Comparison of ENCODE assay signal across 9 cellular contexts in the genomic region with DNA sequence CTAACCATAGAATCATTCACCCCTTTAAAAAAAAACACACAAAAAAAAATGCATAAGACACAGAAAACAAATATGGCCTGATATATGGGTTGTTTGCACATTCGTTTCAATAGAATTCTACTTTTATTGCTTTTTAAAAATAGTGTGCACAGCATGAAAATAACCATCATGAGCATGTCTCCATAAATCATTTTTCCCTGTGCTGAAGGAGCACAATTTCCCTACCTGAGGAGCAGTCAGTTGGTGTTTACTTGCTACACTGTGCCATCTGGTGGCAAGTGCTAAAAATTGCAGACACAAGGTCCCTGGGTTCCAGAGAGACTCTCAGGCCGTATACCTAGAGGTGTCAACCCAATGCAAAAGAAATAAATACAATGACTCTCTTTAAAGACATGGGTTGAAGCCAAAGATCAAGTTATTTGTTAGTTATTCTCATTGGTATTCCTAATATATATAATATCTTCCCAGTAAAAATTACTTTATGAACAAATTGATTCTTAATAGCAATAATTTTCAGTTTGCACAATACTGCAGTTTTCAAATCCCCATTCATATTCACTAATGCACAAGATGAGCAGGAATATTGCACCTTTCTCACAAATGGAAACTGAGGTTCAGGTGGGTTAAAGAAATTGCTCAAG.
A peak's percentile ranks its signal among the peaks of the same experiment; 100 is the strongest.
DNase-seq lines count a peak whose midpoint lies in the region; ATAC-seq, FAIRE-seq and TF ChIP-seq lines count a peak whose summit lies in the region.
"Had no signal": no experiment of that assay in that cellular context is flagged by ENCODE, and none has a peak within 500 bp of the region (broad histone marks: within the 10 kb centered on the region; RNA-seq: fewer than 3 reads in every experiment).

No MANE protein-coding gene starts in this region.

- H3K27me3 ChIP-seq in K562 (ENCODE audit: control insufficient read depth in 2 of 2, insufficient read depth in 2 of 2, low read length in 2 of 2): no peaks in the 10 kb centered on the region
- H3K27me3 ChIP-seq in liver (ENCODE audit: control insufficient read depth in 4 of 4, insufficient read depth in 4 of 4, low read length in 3 of 4): no peaks in the 10 kb centered on the region

- no peak for TF ChIP-seq EP300 in K562 (IDR thresholded peaks at IDR 0.05; ENCODE audit: low read length)

- H3K79me2 ChIP-seq in K562 (ENCODE audit: control insufficient read depth, insufficient read depth, low read length): no peaks in the 10 kb centered on the region

- H4K20me1 ChIP-seq in K562 (replicated peaks; ENCODE audit: control insufficient read depth, insufficient read depth, low read length): no peaks in the 10 kb centered on the region

- peak; percentile 65 for DNase-seq in D341Med (ENCODE audit: low spot score)
- peak; percentile 31 for DNase-seq in NCI-H2171 treated with DMSO at 0.1 percent for 48 hours (lab: John Stamatoyannopoulos, UW)
- peak; percentile 6 to 45 (median 24) for DNase-seq in K562 (ENCODE audit: extremely low read depth in 1 of 4, low spot score in 3 of 4)
- DNase-seq in putamen (ENCODE audit: low spot score): no peak
- no peak for DNase-seq in NCI-H524 treated with DMSO at 0.1 percent for 48 hours (lab: John Stamatoyannopoulos, UW)

- 0% methylated on average over 2 of the region's 2 CpGs for WGBS in K562 (ENCODE audit: insufficient coverage, low coverage, missing lambda C conversion rate)
- 30% methylated on average over 2 of the region's 2 CpGs for WGBS in liver

- H3K4me3 ChIP-seq in K562 (no peak overlapping the region), liver (ENCODE audit: low read depth in 1 of 3, low read length in 3 of 3) (no peak overlapping the region)

- no peak overlapping the region for H2AFZ ChIP-seq in K562 (ENCODE audit: low read depth, low read length)

- no peak overlapping the region for H3K9ac ChIP-seq in K562 (ENCODE audit: insufficient read depth in 1 of 2, low read depth in 2 of 2, low read length in 2 of 2)
- no peak overlapping the region for H3K9ac ChIP-seq in liver (ENCODE audit: low read depth in 1 of 2, low read length in 2 of 2)

- intact Hi-C loops in K562 (cut with micrococcal nuclease): loop anchor here (5.0 kb wide), 1 partner anchor 1282 kb away; no protein-coding TSS in a partner anchor

- H3K27ac ChIP-seq in K562 (ENCODE audit: extremely low read depth, low read depth, low read length) (no peak overlapping the region), liver (ENCODE audit: low read depth in 1 of 2, low read length in 2 of 2) (no peak overlapping the region)

- no peak for FAIRE-seq in K562 (lab: Jason Lieb, UNC)

- no peaks in the 10 kb centered on the region for H3K9me1 ChIP-seq in K562 (ENCODE audit: control insufficient read depth, insufficient read depth, low read length)

- H3K9me3 ChIP-seq in K562 (replicated peaks; ENCODE audit: control insufficient read depth, insufficient read depth, low read depth, low read length) (no peaks in the 10 kb centered on the region), liver (ENCODE audit: control insufficient read depth in 4 of 4, low read length in 3 of 4) (no peaks in the 10 kb centered on the region)

- POLR2A ChIA-PET in K562 (lab: Yijun Ruan, JAX): no interaction called here

- CTCF ChIA-PET in K562 (lab: Yijun Ruan, JAX; ENCODE audit: low intra/inter-chr PET ratio): no interaction called here

- no peak overlapping the region for H3K4me2 ChIP-seq in K562 (ENCODE audit: insufficient read depth, low read length)

- TF ChIP-seq POLR2A in K562 (conservative IDR thresholded peaks at IDR 0.05): no peak

- in situ Hi-C loops in K562 (cut with MboI): no loop called here

- peak; percentile 84 for ATAC-seq in GM18858 (IDR thresholded peaks at IDR 0.05; ENCODE audit: unreplicated experiment)
- peak; percentile 84 for ATAC-seq in HG02970 (IDR thresholded peaks at IDR 0.05; ENCODE audit: low FRiP score, unreplicated experiment)
- ATAC-seq in K562: peak; percentile 68; the same call in 2 of the 3 replicates
- ATAC-seq: activated naive CD4-positive, alpha-beta T cell treated with anti-CD3 and anti-CD28 coated beads, Interleukin-2, amount 50 U/mL, for 72 hours had no signal

- TF ChIP-seq CTCF in K562 (IDR thresholded peaks at IDR 0.05 in 2 of 3, conservative IDR thresholded peaks at IDR 0.05 in 1 of 3; ENCODE audit: insufficient read depth in 2 of 3, low read depth in 1 of 3, low read length in 3 of 3) (peak; percentile 30 to 53 (median 51); a peak in 4 of 6 replicates), liver (IDR thresholded peaks at IDR 0.05; ENCODE audit: low read depth, low read length, missing input control) (peak; percentile 69)

- no TSS peak for BruUV-seq in K562 (replicated peaks; lab: Mats Ljungman, UMichigan)

- TF ChIP-seq RAD21 in K562 (CRISPR knock-in tag; conservative IDR thresholded peaks at IDR 0.05 in 1 of 2, IDR thresholded peaks at IDR 0.05 in 1 of 2): peak; percentile 37 to 59
- peak; percentile 86 to 91 for TF ChIP-seq RAD21 in liver (IDR thresholded peaks at IDR 0.05)

- H3K36me3 ChIP-seq in K562 (ENCODE audit: control insufficient read depth, insufficient read depth, low read length) (no peaks in the 10 kb centered on the region), liver (ENCODE audit: control insufficient read depth in 4 of 4, insufficient read depth in 3 of 4, low read depth in 1 of 4, low read length in 3 of 4) (no peaks in the 10 kb centered on the region)

- H3K4me1 ChIP-seq in K562 (replicated peaks in 1 of 2; ENCODE audit: control insufficient read depth in 2 of 2, insufficient read depth in 2 of 2, low read length in 2 of 2) (no peaks in the 10 kb centered on the region), liver (ENCODE audit: control insufficient read depth in 4 of 4, insufficient read depth in 4 of 4, low read length in 3 of 4) (no peaks in the 10 kb centered on the region)

TF ChIP-seq in K562, 482 proteins besides CTCF, POLR2A, EP300 and RAD21 (continues in another document):
- TF ChIP-seq SMAD3 (CRISPR knock-in tag; conservative IDR thresholded peaks at IDR 0.05) (no peak), IRF2 (CRISPR knock-in tag; IDR thresholded peaks at IDR 0.05) (no peak), LEF1 (IDR thresholded peaks at IDR 0.05) (no peak)
- TF ChIP-seq, protein P1, sequence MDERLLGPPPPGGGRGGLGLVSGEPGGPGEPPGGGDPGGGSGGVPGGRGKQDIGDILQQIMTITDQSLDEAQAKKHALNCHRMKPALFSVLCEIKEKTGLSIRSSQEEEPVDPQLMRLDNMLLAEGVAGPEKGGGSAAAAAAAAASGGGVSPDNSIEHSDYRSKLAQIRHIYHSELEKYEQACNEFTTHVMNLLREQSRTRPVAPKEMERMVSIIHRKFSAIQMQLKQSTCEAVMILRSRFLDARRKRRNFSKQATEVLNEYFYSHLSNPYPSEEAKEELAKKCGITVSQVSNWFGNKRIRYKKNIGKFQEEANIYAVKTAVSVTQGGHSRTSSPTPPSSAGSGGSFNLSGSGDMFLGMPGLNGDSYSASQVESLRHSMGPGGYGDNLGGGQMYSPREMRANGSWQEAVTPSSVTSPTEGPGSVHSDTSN (CRISPR knock-in tag; IDR thresholded peaks at IDR 0.05; ENCODE audit: low read depth): no peak
- TF ChIP-seq, protein P1 (tag; conservative IDR thresholded peaks at IDR 0.05; ENCODE audit: low read depth): 0 out of 2 replicates have a peak, but pooled peaks have one; percentile 38

TF ChIP-seq in liver, 16 proteins besides CTCF, POLR2A, EP300 and RAD21:
- TF ChIP-seq, protein P2, sequence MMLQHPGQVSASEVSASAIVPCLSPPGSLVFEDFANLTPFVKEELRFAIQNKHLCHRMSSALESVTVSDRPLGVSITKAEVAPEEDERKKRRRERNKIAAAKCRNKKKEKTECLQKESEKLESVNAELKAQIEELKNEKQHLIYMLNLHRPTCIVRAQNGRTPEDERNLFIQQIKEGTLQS (IDR thresholded peaks at IDR 0.05): no peak
- no peak for TF ChIP-seq JUND (IDR thresholded peaks at IDR 0.05)
- no peak for TF ChIP-seq TAF1 (conservative IDR thresholded peaks at IDR 0.05)
- no peak for TF ChIP-seq NR2F2 (IDR thresholded peaks at IDR 0.05)
- no peak for TF ChIP-seq MAX (IDR thresholded peaks at IDR 0.05)
- peak; percentile 45 for TF ChIP-seq FOXA2 (IDR thresholded peaks at IDR 0.05)
- TF ChIP-seq YY1 (IDR thresholded peaks at IDR 0.05): no peak
- no peak for TF ChIP-seq HNF4G (IDR thresholded peaks at IDR 0.05)

Comparison
In these comparisons a context has a peak if more than half of its experiments do, and no peak if none do; other contexts are left out.
1. DNase-seq: peak in D341Med (single experiment), NCI-H2171 treated with DMSO at 0.1 percent for 48 hours (single experiment) and K562 (4 of 4); none in putamen (single experiment) and NCI-H524 treated with DMSO at 0.1 percent for 48 hours (single experiment).
2. Peak in every context shown above with its lines, with median percentiles within 50 percentile points of each other: ATAC-seq.